8 cellular contexts compared by ENCODE assay signal in genomic region chr10:75234683-75235374, GRCh38. TPM values are rescaled to one million over a fixed set of nuclear protein-coding genes. Genes with fewer than 3 reads are reported as not detected.
A peak's percentile ranks its signal among the peaks of the same experiment; 100 is the strongest.
DNase-seq lines count a peak whose midpoint lies in the region; ATAC-seq and TF ChIP-seq lines count a peak whose summit lies in the region.

No MANE protein-coding gene starts in this region.

- peaks cover 9% of the 10 kb centered on the region for H3K4me1 Mint-ChIP-seq in neural progenitor cell

- H3K79me2 ChIP-seq in neural progenitor cell (ENCODE audit: low read depth), result no peaks in the 10 kb centered on the region

- no peaks in the 10 kb centered on the region for H3K27me3 ChIP-seq in esophagus squamous epithelium
- peaks cover 7% of the 10 kb centered on the region for H3K27me3 ChIP-seq in neural progenitor cell

- H3K9me3 Mint-ChIP-seq in neural progenitor cell, result no peaks in the 10 kb centered on the region

- TF ChIP-seq POLR2A in esophagus squamous epithelium (IDR thresholded peaks at IDR 0.05), result peak in 1 of 4 donors; percentile 1

- H3K4me2 ChIP-seq in neural progenitor cell, result peak overlapping the region; percentile 93

- no peak overlapping the region for H3K27ac Mint-ChIP-seq in neural progenitor cell

- WGBS in esophagus squamous epithelium, 2 donors, result 2% methylated on average over 9 of the region's 62 CpGs; no CpG with 5 or more reads in 1 of the 2 donors

- DNase-seq in stimulated activated CD4-positive, alpha-beta T cell treated with anti-CD3 and anti-CD28 coated beads, Interleukin-12 subunit alpha, Interleukin-12 subunit beta, amount 100 ng/mL, for 4 hours, result peak; percentile 28
- no peak for DNase-seq in stimulated activated CD4-positive, alpha-beta T cell treated with anti-CD3 and anti-CD28 coated beads, Interleukin-4, amount 100 ng/mL, for 1 hour
- peak; percentile 4 for DNase-seq in activated CD4-positive, CD25-positive, alpha-beta regulatory T cell treated with anti-CD3 and anti-CD28 coated beads, Interleukin-2, amount 50 U/mL, for 16 hours (ENCODE audit: low read depth, low spot score)
- DNase-seq in esophagus squamous epithelium (lab: John Stamatoyannopoulos, UW), result no peak
- DNase-seq in neural progenitor cell (ENCODE audit: low spot score), result peak; percentile 85
- DNase-seq in glomerular visceral epithelial cell (ENCODE audit: extremely low spot score), result no peak
- DNase-seq in HCEC 1CT, result no peak

- H3K36me3 Mint-ChIP-seq in neural progenitor cell, result peaks cover 14% of the 10 kb centered on the region

- peak; percentile 8 for ATAC-seq in HG03159 (IDR thresholded peaks at IDR 0.05; ENCODE audit: unreplicated experiment)

- H3K36me3 ChIP-seq in esophagus squamous epithelium (peaks cover 12 to 40% (median 13%) of the 10 kb centered on the region in 3 donors), neural progenitor cell (peaks cover 6% of the 10 kb centered on the region)

- intact Hi-C loops in esophagus squamous epithelium (cut with DNase I), result loop anchor here (5.0 to 10.0 kb wide), 2 partner anchors 48 to 110 kb away; no protein-coding TSS in a partner anchor

- no peak for TF ChIP-seq CTCF in esophagus squamous epithelium (IDR thresholded peaks at IDR 0.05)
- peak; percentile 39 for TF ChIP-seq CTCF in neural progenitor cell (IDR thresholded peaks at IDR 0.05)

- peak overlapping the region; percentile 97 to 99 (median 98) for H3K27ac ChIP-seq in esophagus squamous epithelium
- no peak overlapping the region for H3K27ac ChIP-seq in neural progenitor cell

- H3K9me3 ChIP-seq in esophagus squamous epithelium (no peaks in the 10 kb centered on the region), neural progenitor cell (ENCODE audit: low read depth) (no peaks in the 10 kb centered on the region)

- H3K4me1 ChIP-seq in esophagus squamous epithelium (peaks cover 15 to 68% (median 21%) of the 10 kb centered on the region in 3 donors), neural progenitor cell (no peaks in the 10 kb centered on the region)

- H2AFZ ChIP-seq in neural progenitor cell (replicated peaks), result peak overlapping the region; percentile 52

- peak overlapping the region; percentile 61 to 82 (median 66) for H3K4me3 ChIP-seq in esophagus squamous epithelium
- peak overlapping the region; percentile 52 for H3K4me3 ChIP-seq in neural progenitor cell

- no peak overlapping the region for H3K9ac ChIP-seq in neural progenitor cell

- H3F3A ChIP-seq in neural progenitor cell (ENCODE audit: low read depth), result peaks cover 48% of the 10 kb centered on the region

- peaks cover 12% of the 10 kb centered on the region for H4K20me1 ChIP-seq in neural progenitor cell (ENCODE audit: low read depth)

- peaks cover 3% of the 10 kb centered on the region for H3K27me3 Mint-ChIP-seq in neural progenitor cell (ENCODE audit: insufficient read depth, low read depth)

- peak overlapping the region; percentile 81 for H3K4me3 Mint-ChIP-seq in neural progenitor cell

RNA-seq across cellular contexts. Expression of gene COMTD1, which starts 0.9 kb away (rescaled TPM):
- 100 to 1,000 TPM in 3 of 4 donors, 10 to 100 TPM in 1; 87.8 to 139 (median 111) TPM for total RNA-seq in esophagus squamous epithelium
- total RNA-seq in neural progenitor cell (ENCODE audit: low replicate concordance), result 2.1 and 5.3 TPM in 2 replicates

RNA-seq across cellular contexts. Expression of gene VDAC2, which starts 24.2 kb away (rescaled TPM):
- total RNA-seq in esophagus squamous epithelium (100 to 1,000 TPM; 219 to 319 (median 285) TPM), neural progenitor cell (ENCODE audit: low replicate concordance) (163 and 341 TPM in 2 replicates)

Comparison
In these comparisons a context has a peak if more than half of its experiments do, and no peak if none do; other contexts are left out.
1. DNase-seq: peak in stimulated activated CD4-positive, alpha-beta T cell treated with anti-CD3 and anti-CD28 coated beads, Interleukin-12 subunit alpha, Interleukin-12 subunit beta, amount 100 ng/mL, for 4 hours (single experiment), activated CD4-positive, CD25-positive, alpha-beta regulatory T cell treated with anti-CD3 and anti-CD28 coated beads, Interleukin-2, amount 50 U/mL, for 16 hours (single experiment) and neural progenitor cell (single experiment); none in stimulated activated CD4-positive, alpha-beta T cell treated with anti-CD3 and anti-CD28 coated beads, Interleukin-4, amount 100 ng/mL, for 1 hour (single experiment), esophagus squamous epithelium (single experiment), glomerular visceral epithelial cell (single experiment) and HCEC 1CT (single experiment).
2. RNA of gene COMTD1, which starts 0.9 kb away (total RNA-seq): 87.8 to 139 TPM in esophagus squamous epithelium; 2.1 to 5.3 TPM in neural progenitor cell; every median in the first group is over 10 times any median in the second.